ENCODE assay signal across 19 cellular contexts in genomic region chr4:80306255-80306654, GRCh38. TPM values are rescaled to one million over a fixed set of nuclear protein-coding genes. Genes with fewer than 3 reads are reported as not detected.
DNase-seq lines count a peak whose midpoint lies in the region; TF ChIP-seq lines count a peak whose summit lies in the region.
"Had no signal": no experiment of that assay in that cellular context is flagged by ENCODE, and none has a peak within 500 bp of the region (broad histone marks: within the 10 kb centered on the region; RNA-seq: fewer than 3 reads in every experiment).

No MANE protein-coding gene starts in this region.

- H3K79me2 ChIP-seq in osteoblast (ENCODE audit: insufficient read depth, low read length): no peaks in the 10 kb centered on the region

- H3K27me3 ChIP-seq in osteoblast (ENCODE audit: insufficient read depth, low read length) (no peaks in the 10 kb centered on the region), right atrium auricular region (no peaks in the 10 kb centered on the region)
- H3K27me3 ChIP-seq: cardiac muscle cell, tibial nerve had no signal

- peak overlapping the region; percentile 77 for H3K4me2 ChIP-seq in osteoblast (ENCODE audit: insufficient read depth, low read length)

- H3K4me3 ChIP-seq in epithelial cell of esophagus (ENCODE audit: low read length) (no peak overlapping the region), osteoblast (ENCODE audit: insufficient read depth, low read length) (no peak overlapping the region), right atrium auricular region (no peak overlapping the region)
- H3K4me3 ChIP-seq: cardiac muscle cell, SK-N-MC, tibial nerve had no signal

- peaks cover 13% of the 10 kb centered on the region for H3K36me3 ChIP-seq in osteoblast (ENCODE audit: insufficient read depth, low read length)
- H3K36me3 ChIP-seq in right atrium auricular region: no peaks in the 10 kb centered on the region
- H3K36me3 ChIP-seq: cardiac muscle cell, tibial nerve had no signal

- DNase-seq in EH (ENCODE audit: low read depth) (peak; percentile 69), RPMI7951 (ENCODE audit: low read depth) (peak; percentile 50), epithelial cell of esophagus (ENCODE audit: low read depth) (peak; percentile 58), osteoblast (ENCODE audit: insufficient read length, low spot score, missing footprints) (no peak), right atrium auricular region (ENCODE audit: low spot score) (no peak), NCI-H345 (lab: John Stamatoyannopoulos, UW) (no peak), hepatic stellate cell (ENCODE audit: low spot score) (no peak), NCI-H2196 (lab: John Stamatoyannopoulos, UW; ENCODE audit: unreplicated experiment) (no peak)
- DNase-seq: activated CD4-positive, CD25-positive, alpha-beta regulatory T cell treated with anti-CD3 and anti-CD28 coated beads, Interleukin-2, amount 50 U/mL, for 72 hours; hippocampal formation; NCI-H1092 treated with DMSO at 0.1 percent for 48 hours; NCI-H2107; NCI-H69; OCI-M1; retina; stimulated activated naive CD4-positive, alpha-beta T cell treated with Interleukin-2 at 50 U/mL for 16 hours had no signal

- H3K9me3 ChIP-seq in osteoblast (ENCODE audit: low read depth, low read length): no peaks in the 10 kb centered on the region
- H3K9me3 ChIP-seq in right atrium auricular region: no peaks in the 10 kb centered on the region
- H3K9me3 ChIP-seq: tibial nerve had no signal

- H3K4me1 ChIP-seq in osteoblast (ENCODE audit: insufficient read depth, low read length) (peaks cover 61% of the 10 kb centered on the region), right atrium auricular region (no peaks in the 10 kb centered on the region)
- H3K4me1 ChIP-seq: tibial nerve had no signal

- no peaks in the 10 kb centered on the region for H4K20me1 ChIP-seq in osteoblast (ENCODE audit: insufficient read depth, low read length)

- no peak overlapping the region for H2AFZ ChIP-seq in osteoblast (ENCODE audit: low read length)

- H3K27ac ChIP-seq in osteoblast (ENCODE audit: low read depth, low read length) (peak overlapping the region; percentile 83), right atrium auricular region (no peak overlapping the region)
- H3K27ac ChIP-seq: cardiac muscle cell, SK-N-MC had no signal

- TF ChIP-seq CTCF in epithelial cell of esophagus (IDR thresholded peaks at IDR 0.05; ENCODE audit: insufficient read depth, low read depth, low read length, missing control alignments): no peak
- no peak for TF ChIP-seq CTCF in osteoblast (IDR thresholded peaks at IDR 0.05; ENCODE audit: extremely low read depth, low read depth, low read length)
- no peak for TF ChIP-seq CTCF in right atrium auricular region (IDR thresholded peaks at IDR 0.05)

RNA-seq across cellular contexts. Expression of gene CFAP299, which starts 29.3 kb away (rescaled TPM):
- 0.36 TPM in 1 of 2 replicates, not detected in the other for total RNA-seq in RPMI7951 (2014; rRNA removed; shearing (Covaris generic))
- total RNA-seq in osteoblast (1.5 and 2.5 TPM in 2 replicates), right atrium auricular region (not detected)

RNA-seq across cellular contexts. Expression of gene FGF5, which starts 39.8 kb away (rescaled TPM):
- 3.1 and 5.4 TPM in 2 replicates for total RNA-seq in RPMI7951 (2014; rRNA removed; shearing (Covaris generic))
- total RNA-seq in osteoblast: 7.7 and 10.5 TPM in 2 replicates
- total RNA-seq in right atrium auricular region: under 1 TPM in 1 of 2 donors, not detected in 1; 0.07 TPM

Comparison
In these comparisons a context has a peak if more than half of its experiments do, and no peak if none do; other contexts are left out.
1. DNase-seq: peak in EH (single experiment), RPMI7951 (single experiment) and epithelial cell of esophagus (single experiment); none in osteoblast (single experiment), right atrium auricular region (single experiment), NCI-H345 (single experiment), hepatic stellate cell (single experiment) and NCI-H2196 (single experiment).